Comparison of ENCODE assay signal across 29 cellular contexts in the genomic region with DNA sequence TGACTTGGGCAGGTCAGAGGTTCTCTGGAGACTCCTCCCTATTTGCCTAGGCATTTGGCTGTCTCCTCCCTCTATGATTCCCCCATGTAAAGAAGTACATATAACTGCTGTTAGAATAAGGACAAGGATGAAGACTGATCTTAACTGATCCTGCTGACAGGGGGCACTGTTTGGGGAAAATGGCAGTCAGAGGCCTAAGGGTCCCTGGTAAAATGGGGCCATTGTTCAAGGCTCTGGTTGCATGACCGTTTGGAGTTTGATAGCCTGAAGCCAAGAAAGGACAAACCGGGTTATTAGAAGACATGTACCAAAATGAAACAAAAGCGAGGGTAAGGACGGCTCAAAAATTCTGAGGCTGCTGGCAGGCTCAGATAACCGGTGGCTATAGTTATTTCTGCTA.
DNase-seq lines count a peak whose midpoint lies in the region; ATAC-seq, FAIRE-seq and TF ChIP-seq lines count a peak whose summit lies in the region.
"Had no signal": no experiment of that assay in that cellular context is flagged by ENCODE, and none has a peak within 500 bp of the region (broad histone marks: within the 10 kb centered on the region; RNA-seq: fewer than 3 reads in every experiment).

No MANE protein-coding gene starts in this region.

- no peaks in the 10 kb centered on the region for H3K79me2 ChIP-seq in H1 (ENCODE audit: control insufficient read depth in 1 of 2, insufficient read depth in 2 of 2, low read length in 2 of 2)

- no peak overlapping the region for H3K9ac ChIP-seq in H1 (replicated peaks in 1 of 4; ENCODE audit: extremely low read depth in 1 of 4, low read depth in 3 of 4, low read length in 3 of 4)
- H3K9ac ChIP-seq: BLaER1 had no signal

- H3K27me3 ChIP-seq in H1 (replicated peaks in 1 of 4; ENCODE audit: control insufficient read depth in 3 of 4, extremely low read depth in 1 of 4, insufficient read depth in 3 of 4, low read length in 3 of 4) = no peaks in the 10 kb centered on the region
- H3K27me3 ChIP-seq: BE2C, BLaER1 had no signal

- H2BK5ac ChIP-seq in H1 (ENCODE audit: low read depth, low read length) = no peak overlapping the region

- H4K20me1 ChIP-seq in H1 (replicated peaks in 1 of 2; ENCODE audit: control insufficient read depth in 1 of 2, insufficient read depth in 2 of 2, low read length in 2 of 2) = no peaks in the 10 kb centered on the region
- H4K20me1 ChIP-seq: BLaER1 had no signal

- H2AK5ac ChIP-seq in H1 (ENCODE audit: low read depth, low read length) = no peak overlapping the region

- no peak overlapping the region for H4K5ac ChIP-seq in H1 (ENCODE audit: insufficient read length, low read depth, low read length)

- no peak for TF ChIP-seq EP300 in H1 (IDR thresholded peaks at IDR 0.05; ENCODE audit: borderline replicate concordance in 1 of 2, low read depth in 2 of 2, low read length in 2 of 2)

- no peak for ATAC-seq in GM18909 (IDR thresholded peaks at IDR 0.05; ENCODE audit: poor library complexity, unreplicated experiment)
- no peak for ATAC-seq in GM21737 (IDR thresholded peaks at IDR 0.05; ENCODE audit: unreplicated experiment)
- ATAC-seq: GM12878 had no signal

- H2BK20ac ChIP-seq in H1 (ENCODE audit: low read length) = no peak overlapping the region

- no peak overlapping the region for H3K4ac ChIP-seq in H1 (replicated peaks; ENCODE audit: insufficient read length, low read depth, low read length)

- no peak overlapping the region for H3K18ac ChIP-seq in H1 (ENCODE audit: extremely low read depth, low read length)

- no peak overlapping the region for H3K14ac ChIP-seq in H1 (ENCODE audit: insufficient read length)

- TF ChIP-seq CTCF in H1 (IDR thresholded peaks at IDR 0.05; ENCODE audit: control extremely low read depth in 1 of 3, insufficient read depth in 1 of 3, low read depth in 1 of 3, low read length in 3 of 3) = peak in 1 of 3 experiments; percentile 1; a peak in 1 of 4 replicates

- no peak overlapping the region for H3K23ac ChIP-seq in H1 (ENCODE audit: insufficient read length)

- H3K4me1 ChIP-seq in H1 (replicated peaks in 1 of 4; ENCODE audit: control insufficient read depth in 3 of 4, insufficient read depth in 4 of 4, low read length in 3 of 4) = no peaks in the 10 kb centered on the region
- H3K4me1 ChIP-seq: BE2C, BLaER1 had no signal

- CTCF ChIA-PET in H1 (lab: Charles Lee; ENCODE audit: partially characterized antibody) = interaction anchor here (1.1 to 1.3 kb wide), 3 partner anchors 8 to 44 kb away, joined by 3 to 4 read pairs (median 3); no protein-coding TSS in a partner anchor

- H3K79me1 ChIP-seq in H1 (ENCODE audit: low read depth, low read length) = no peaks in the 10 kb centered on the region

- no peak for TF ChIP-seq POLR2A in H1 (IDR thresholded peaks at IDR 0.05; ENCODE audit: control extremely low read depth in 1 of 2, low read depth in 2 of 2, low read length in 2 of 2)

- H2BK12ac ChIP-seq in H1 (ENCODE audit: low read depth, low read length) = no peak overlapping the region

- H3K23me2 ChIP-seq in H1 (ENCODE audit: low read depth, low read length) = no peaks in the 10 kb centered on the region

- no peak for FAIRE-seq in H1 (lab: Jason Lieb, UNC)
- FAIRE-seq: A204.1, GM12878, GM12892, GM18507, GM19239 had no signal

- no peak for TF ChIP-seq RAD21 in H1 (IDR thresholded peaks at IDR 0.05 in 1 of 2, conservative IDR thresholded peaks at IDR 0.05 in 1 of 2; ENCODE audit: low read depth in 2 of 2, low read length in 2 of 2)

- H3K4me2 ChIP-seq in H1 (ENCODE audit: insufficient read depth in 1 of 2, low read depth in 2 of 2, low read length in 2 of 2) = no peak overlapping the region
- H3K4me2 ChIP-seq: BLaER1 had no signal

- H4K91ac ChIP-seq in H1 (replicated peaks; ENCODE audit: insufficient read length, low read length) = no peak overlapping the region

- WGBS in H1 (ENCODE audit: extremely low coverage in 1 of 2, insufficient coverage in 1 of 2, insufficient read length in 1 of 2, insufficient replicate concordance in 2 of 2, low coverage in 1 of 2, low lambda C conversion rate in 2 of 2, missing lambda C conversion rate in 1 of 2), 2 experiments = 97% methylated on average over 5 of the region's 5 CpGs; no CpG with 5 or more reads in 1 of the 2 experiments

- POLR2A ChIA-PET in H1 (lab: Charles Lee; ENCODE audit: partially characterized antibody) = no interaction called here

- no peak overlapping the region for H3K27ac ChIP-seq in H1 (ENCODE audit: low read depth, low read length)
- H3K27ac ChIP-seq: BLaER1 had no signal

- H3K9me3 ChIP-seq in H1 (ENCODE audit: insufficient read depth in 2 of 2, low read depth in 1 of 2, low read length in 1 of 2) = peaks cover 28 to 43% of the 10 kb centered on the region in 2 experiments
- H3K9me3 ChIP-seq: BE2C had no signal

- H3K56ac ChIP-seq in H1 (replicated peaks; ENCODE audit: insufficient read length, low read depth, low read length) = no peak overlapping the region

- H2BK15ac ChIP-seq in H1 (ENCODE audit: low read length) = no peak overlapping the region

- peaks cover 0 to 2% (median 0%) of the 10 kb centered on the region in 4 experiments; a peak in 2 of 8 replicates for H3K36me3 ChIP-seq in H1 (ENCODE audit: control insufficient read depth in 2 of 4, insufficient read depth in 4 of 4, low read length in 3 of 4)
- H3K36me3 ChIP-seq: BE2C, BLaER1 had no signal

- H2AFZ ChIP-seq in H1 (ENCODE audit: low read length) = no peak overlapping the region

- DNase-seq in NCI-H69 (lab: John Stamatoyannopoulos, UW) (peak; percentile 35), SK-MEL-5 (ENCODE audit: low read depth, low spot score) (peak; percentile 84), H1 (ENCODE audit: low read depth in 1 of 2, low spot score in 2 of 2) (no peak), foreskin melanocyte (peak; percentile 93), activated gamma-delta T cell treated with Interleukin-2 at 50 U/mL for 16 hours (no peak)
- DNase-seq in activated naive CD4-positive, alpha-beta T cell treated with Interleukin-2 at 50 U/mL for 16 hours = no peak
- DNase-seq: 8988T; ACHN; BE2C; C1 segment of cervical spinal cord; CD4-positive, alpha-beta memory T cell; CD4-positive, CD25-positive, alpha-beta regulatory T cell; CD8-positive, alpha-beta memory T cell; COR-L47; DMS 273 treated with DMSO at 0.1 percent for 48 hours; DMS153; DMS53; DMS79; DND-41; EL; GDM1 had no signal

- H4K8ac ChIP-seq in H1 (ENCODE audit: extremely low read depth, insufficient read depth, low read length) = no peak overlapping the region

- no peak overlapping the region for H3K4me3 ChIP-seq in H1 (ENCODE audit: extremely low read depth in 1 of 4, insufficient read depth in 2 of 4, low read depth in 3 of 4, low read length in 4 of 4)
- H3K4me3 ChIP-seq: BLaER1, GM12878 had no signal

- H2BK120ac ChIP-seq in H1 (replicated peaks; ENCODE audit: low read depth, low read length) = no peak overlapping the region

- in situ Hi-C loops in SK-MEL-5 (cut with HindIII; ENCODE audit: low pct_unique_long_range_greater_than_20kb, low sequenced_read_pairs) = no loop called here

TF ChIP-seq in H1, 55 proteins besides CTCF, POLR2A, EP300 and RAD21:
- TF ChIP-seq JUND (IDR thresholded peaks at IDR 0.05; ENCODE audit: low read length) = no peak
- TF ChIP-seq YY1 (IDR thresholded peaks at IDR 0.05; ENCODE audit: low read depth, low read length) = 0 out of 2 replicates have a peak, but pooled peaks have one; percentile 20

Comparison
In these comparisons a context has a peak if more than half of its experiments do, and no peak if none do; other contexts are left out.
1. DNase-seq: peak in NCI-H69 (single experiment), SK-MEL-5 (single experiment) and foreskin melanocyte (single experiment); none in H1 (0 of 2), activated naive CD4-positive, alpha-beta T cell treated with Interleukin-2 at 50 U/mL for 16 hours (single experiment) and activated gamma-delta T cell treated with Interleukin-2 at 50 U/mL for 16 hours (single experiment).